ENCODE assay signal across 29 cellular contexts in the genomic region with DNA sequence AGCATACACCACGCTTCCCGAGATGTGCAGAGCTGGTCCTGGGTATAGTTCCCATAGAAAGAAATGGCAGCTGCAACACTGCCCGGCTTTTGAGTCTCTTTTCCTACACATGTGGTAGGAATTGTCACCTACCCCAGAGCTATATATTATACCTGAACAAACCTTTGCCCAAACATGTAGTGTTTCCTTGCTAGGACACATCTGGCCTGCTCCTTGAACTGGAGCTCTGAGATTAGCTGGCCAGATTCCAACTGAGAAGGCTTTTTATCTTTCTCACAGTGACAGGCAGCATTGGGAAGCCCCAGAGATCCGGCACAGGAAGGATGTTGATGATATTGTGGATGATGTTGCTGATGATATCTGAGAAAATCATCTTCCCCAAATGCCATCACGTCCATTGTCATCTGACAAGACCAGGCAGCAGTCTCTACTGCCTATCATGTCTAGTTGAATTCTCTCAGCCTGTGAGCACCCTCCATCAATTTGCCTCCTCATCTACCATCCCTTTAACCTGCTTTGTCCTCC.
"Had no signal": no experiment of that assay in that cellular context is flagged by ENCODE, and none has a peak within 500 bp of the region (broad histone marks: within the 10 kb centered on the region; RNA-seq: fewer than 3 reads in every experiment).

No MANE protein-coding gene starts in this region.

- H3K27me3 ChIP-seq: neutrophil, ovary, upper lobe of left lung, vagina had no signal

- FAIRE-seq: frontal cortex, kidney had no signal

- H3K79me2 ChIP-seq: hepatocyte had no signal

- ATAC-seq: activated CD8-positive, alpha-beta T cell treated with anti-CD3 and anti-CD28 coated beads for 36 hours; activated naive CD8-positive, alpha-beta T cell treated with anti-CD3 and anti-CD28 coated beads, Interleukin-2, amount 50 U/mL, for 24 hours; activated T-cell treated with anti-CD3 and anti-CD28 coated beads, Interleukin-2, amount 50 U/mL, for 4 hours; activated T-helper 17 cell treated with anti-CD3 and anti-CD28 coated beads, Interleukin-2, amount 50 U/mL, for 72 hours; left colon; sciatic nerve; stimulated activated effector memory CD8-positive, alpha-beta T cell treated with anti-CD3 and anti-CD28 coated beads, Interleukin-12 subunit alpha, Interleukin-12 subunit beta, amount 100 ng/mL, for 72 hours; stimulated activated naive CD8-positive, alpha-beta T cell treated with anti-CD3 and anti-CD28 coated beads, Interleukin-15, amount 100 ng/mL, for 72 hours had no signal

- H3K4me3 ChIP-seq: esophagus muscularis mucosa, hepatocyte, ovary, skin epidermis, upper lobe of left lung, vagina had no signal

- H3K4me2 ChIP-seq: hepatocyte had no signal

- H3K4me1 ChIP-seq: esophagus muscularis mucosa, upper lobe of left lung, vagina had no signal

- H3K27ac ChIP-seq: esophagus muscularis mucosa, hepatocyte, neutrophil, ovary, skin epidermis, upper lobe of left lung, vagina had no signal

- DNase-seq: activated CD4-positive, alpha-beta T cell treated with anti-CD3 and anti-CD28 coated beads, Interleukin-2, amount 10 ng/mL, durations not matched to agents 7 days and 5 days; activated CD4-positive, CD25-positive, alpha-beta regulatory T cell treated with anti-CD3 and anti-CD28 coated beads, Interleukin-2, amount 50 U/mL, for 72 hours; activated CD8-positive, alpha-beta T cell treated with anti-CD3 and anti-CD28 coated beads for 36 hours; activated naive CD8-positive, alpha-beta T cell treated with anti-CD3 and anti-CD28 coated beads, Interleukin-2, amount 50 U/mL, for 24 hours; activated T-cell treated with anti-CD3 and anti-CD28 coated beads, Interleukin-2, amount 50 U/mL, for 4 hours; amygdala; caudate nucleus; cortex of kidney; kidney; left colon; naive B cell; nephron progenitor cell; ovary; retina; stimulated activated CD4-positive, alpha-beta T cell treated with anti-CD3 and anti-CD28 coated beads, Interleukin-12 subunit alpha, Interleukin-12 subunit beta, amount 100 ng/mL, for 4 hours; stimulated activated CD4-positive, alpha-beta T cell treated with anti-CD3 and anti-CD28 coated beads, Interleukin-4, amount 100 ng/mL, for 1 hour; stimulated activated naive CD8-positive, alpha-beta T cell treated with anti-CD3 and anti-CD28 coated beads, Interleukin-15, amount 100 ng/mL, for 72 hours; substantia nigra; T-helper 2 cell; upper lobe of left lung had no signal

- H2AFZ ChIP-seq: hepatocyte had no signal

- H3K9me3 ChIP-seq: esophagus muscularis mucosa, neutrophil, ovary, upper lobe of left lung, vagina had no signal

- H3K36me3 ChIP-seq: esophagus muscularis mucosa, neutrophil, ovary, upper lobe of left lung, vagina had no signal
